In the genomic region with DNA sequence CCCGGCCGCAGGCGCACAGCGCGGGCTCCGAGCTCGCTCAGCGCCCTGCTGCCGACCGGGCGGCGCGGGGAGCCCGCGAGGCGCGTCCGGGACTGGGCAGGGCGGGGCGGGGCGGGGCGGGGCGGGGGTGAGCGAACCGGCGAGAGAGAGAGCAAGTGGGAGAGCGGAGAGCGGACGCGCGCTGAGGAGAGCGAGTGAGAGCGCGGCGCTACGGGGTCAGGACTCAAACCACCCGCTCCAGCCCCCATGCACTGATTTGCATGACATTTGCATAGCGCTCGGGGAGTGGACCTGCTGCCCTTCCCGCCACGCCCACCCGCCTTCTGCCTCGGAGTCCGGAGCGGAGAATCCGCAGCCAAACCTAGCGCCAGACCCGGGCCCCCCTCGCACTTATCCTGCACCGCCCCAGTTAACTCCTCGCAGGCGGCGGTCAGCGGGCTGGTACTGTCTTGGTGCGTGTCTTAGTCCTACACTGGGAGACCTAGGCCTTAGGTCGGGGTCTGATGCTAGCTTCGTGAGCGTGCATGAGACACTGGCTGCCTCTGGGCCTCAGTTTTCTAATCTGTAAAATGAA, we compare ENCODE assay signal across 1 cellular context.
TF ChIP-seq lines count a peak whose summit lies in the region.

A gene with protein sequence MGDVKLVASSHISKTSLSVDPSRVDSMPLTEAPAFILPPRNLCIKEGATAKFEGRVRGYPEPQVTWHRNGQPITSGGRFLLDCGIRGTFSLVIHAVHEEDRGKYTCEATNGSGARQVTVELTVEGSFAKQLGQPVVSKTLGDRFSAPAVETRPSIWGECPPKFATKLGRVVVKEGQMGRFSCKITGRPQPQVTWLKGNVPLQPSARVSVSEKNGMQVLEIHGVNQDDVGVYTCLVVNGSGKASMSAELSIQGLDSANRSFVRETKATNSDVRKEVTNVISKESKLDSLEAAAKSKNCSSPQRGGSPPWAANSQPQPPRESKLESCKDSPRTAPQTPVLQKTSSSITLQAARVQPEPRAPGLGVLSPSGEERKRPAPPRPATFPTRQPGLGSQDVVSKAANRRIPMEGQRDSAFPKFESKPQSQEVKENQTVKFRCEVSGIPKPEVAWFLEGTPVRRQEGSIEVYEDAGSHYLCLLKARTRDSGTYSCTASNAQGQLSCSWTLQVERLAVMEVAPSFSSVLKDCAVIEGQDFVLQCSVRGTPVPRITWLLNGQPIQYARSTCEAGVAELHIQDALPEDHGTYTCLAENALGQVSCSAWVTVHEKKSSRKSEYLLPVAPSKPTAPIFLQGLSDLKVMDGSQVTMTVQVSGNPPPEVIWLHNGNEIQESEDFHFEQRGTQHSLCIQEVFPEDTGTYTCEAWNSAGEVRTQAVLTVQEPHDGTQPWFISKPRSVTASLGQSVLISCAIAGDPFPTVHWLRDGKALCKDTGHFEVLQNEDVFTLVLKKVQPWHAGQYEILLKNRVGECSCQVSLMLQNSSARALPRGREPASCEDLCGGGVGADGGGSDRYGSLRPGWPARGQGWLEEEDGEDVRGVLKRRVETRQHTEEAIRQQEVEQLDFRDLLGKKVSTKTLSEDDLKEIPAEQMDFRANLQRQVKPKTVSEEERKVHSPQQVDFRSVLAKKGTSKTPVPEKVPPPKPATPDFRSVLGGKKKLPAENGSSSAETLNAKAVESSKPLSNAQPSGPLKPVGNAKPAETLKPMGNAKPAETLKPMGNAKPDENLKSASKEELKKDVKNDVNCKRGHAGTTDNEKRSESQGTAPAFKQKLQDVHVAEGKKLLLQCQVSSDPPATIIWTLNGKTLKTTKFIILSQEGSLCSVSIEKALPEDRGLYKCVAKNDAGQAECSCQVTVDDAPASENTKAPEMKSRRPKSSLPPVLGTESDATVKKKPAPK (N-terminal part only) (minus strand): TSS at position 75 of the 574 bp plus-strand sequence. CDS start 90,491 bp downstream, outside the sequence.

TF ChIP-seq in H1, 55 proteins besides CTCF, POLR2A, EP300 and RAD21:
- peak; percentile 71; the same call in 1 of the 2 replicates for TF ChIP-seq RBBP5 (IDR thresholded peaks at IDR 0.05; ENCODE audit: borderline replicate concordance, low read depth, low read length)
- peak; percentile 80 for TF ChIP-seq TAF1 (IDR thresholded peaks at IDR 0.05; ENCODE audit: low read depth, low read length)
- no peak for TF ChIP-seq BRCA1 (IDR thresholded peaks at IDR 0.05; ENCODE audit: low read depth, low read length)
- TF ChIP-seq POLR2AphosphoS5 (IDR thresholded peaks at IDR 0.05; ENCODE audit: low read depth, low read length) = peak; percentile 83
- TF ChIP-seq, protein P1, sequence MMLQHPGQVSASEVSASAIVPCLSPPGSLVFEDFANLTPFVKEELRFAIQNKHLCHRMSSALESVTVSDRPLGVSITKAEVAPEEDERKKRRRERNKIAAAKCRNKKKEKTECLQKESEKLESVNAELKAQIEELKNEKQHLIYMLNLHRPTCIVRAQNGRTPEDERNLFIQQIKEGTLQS (IDR thresholded peaks at IDR 0.05; ENCODE audit: insufficient read depth, low read depth, low read length) = no peak
- TF ChIP-seq, protein P2, sequence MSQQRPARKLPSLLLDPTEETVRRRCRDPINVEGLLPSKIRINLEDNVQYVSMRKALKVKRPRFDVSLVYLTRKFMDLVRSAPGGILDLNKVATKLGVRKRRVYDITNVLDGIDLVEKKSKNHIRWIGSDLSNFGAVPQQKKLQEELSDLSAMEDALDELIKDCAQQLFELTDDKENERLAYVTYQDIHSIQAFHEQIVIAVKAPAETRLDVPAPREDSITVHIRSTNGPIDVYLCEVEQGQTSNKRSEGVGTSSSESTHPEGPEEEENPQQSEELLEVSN (IDR thresholded peaks at IDR 0.05) = 0 out of 2 replicates have a peak, but pooled peaks have one; percentile 18
- TF ChIP-seq TCF12 (IDR thresholded peaks at IDR 0.05; ENCODE audit: low read depth, low read length) = no peak
- peak; percentile 53 for TF ChIP-seq BACH1 (IDR thresholded peaks at IDR 0.05; ENCODE audit: low read length)
- TF ChIP-seq SIX5 (IDR thresholded peaks at IDR 0.05; ENCODE audit: low read depth, low read length) = no peak
- TF ChIP-seq TBP (IDR thresholded peaks at IDR 0.05; ENCODE audit: low read depth, low read length) = peak; percentile 60; the same call in 1 of the 2 replicates
- TF ChIP-seq KDM1A (IDR thresholded peaks at IDR 0.05; ENCODE audit: borderline replicate concordance, low read length) = peak; percentile 94
- TF ChIP-seq, protein P3, sequence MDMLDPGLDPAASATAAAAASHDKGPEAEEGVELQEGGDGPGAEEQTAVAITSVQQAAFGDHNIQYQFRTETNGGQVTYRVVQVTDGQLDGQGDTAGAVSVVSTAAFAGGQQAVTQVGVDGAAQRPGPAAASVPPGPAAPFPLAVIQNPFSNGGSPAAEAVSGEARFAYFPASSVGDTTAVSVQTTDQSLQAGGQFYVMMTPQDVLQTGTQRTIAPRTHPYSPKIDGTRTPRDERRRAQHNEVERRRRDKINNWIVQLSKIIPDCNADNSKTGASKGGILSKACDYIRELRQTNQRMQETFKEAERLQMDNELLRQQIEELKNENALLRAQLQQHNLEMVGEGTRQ (IDR thresholded peaks at IDR 0.05; ENCODE audit: low read length) = 0 out of 2 replicates have a peak, but pooled peaks have one; percentile 26
